In genomic region chr2:223560704-223561435, GRCh38 we compare ENCODE assay signal across 2 cellular contexts.
TF ChIP-seq lines count a peak whose summit lies in the region.

No MANE protein-coding gene starts in this region.

TF ChIP-seq in GM23338, 12 proteins besides CTCF, POLR2A, EP300 and RAD21 (continued from another document):
- TF ChIP-seq, protein P1, sequence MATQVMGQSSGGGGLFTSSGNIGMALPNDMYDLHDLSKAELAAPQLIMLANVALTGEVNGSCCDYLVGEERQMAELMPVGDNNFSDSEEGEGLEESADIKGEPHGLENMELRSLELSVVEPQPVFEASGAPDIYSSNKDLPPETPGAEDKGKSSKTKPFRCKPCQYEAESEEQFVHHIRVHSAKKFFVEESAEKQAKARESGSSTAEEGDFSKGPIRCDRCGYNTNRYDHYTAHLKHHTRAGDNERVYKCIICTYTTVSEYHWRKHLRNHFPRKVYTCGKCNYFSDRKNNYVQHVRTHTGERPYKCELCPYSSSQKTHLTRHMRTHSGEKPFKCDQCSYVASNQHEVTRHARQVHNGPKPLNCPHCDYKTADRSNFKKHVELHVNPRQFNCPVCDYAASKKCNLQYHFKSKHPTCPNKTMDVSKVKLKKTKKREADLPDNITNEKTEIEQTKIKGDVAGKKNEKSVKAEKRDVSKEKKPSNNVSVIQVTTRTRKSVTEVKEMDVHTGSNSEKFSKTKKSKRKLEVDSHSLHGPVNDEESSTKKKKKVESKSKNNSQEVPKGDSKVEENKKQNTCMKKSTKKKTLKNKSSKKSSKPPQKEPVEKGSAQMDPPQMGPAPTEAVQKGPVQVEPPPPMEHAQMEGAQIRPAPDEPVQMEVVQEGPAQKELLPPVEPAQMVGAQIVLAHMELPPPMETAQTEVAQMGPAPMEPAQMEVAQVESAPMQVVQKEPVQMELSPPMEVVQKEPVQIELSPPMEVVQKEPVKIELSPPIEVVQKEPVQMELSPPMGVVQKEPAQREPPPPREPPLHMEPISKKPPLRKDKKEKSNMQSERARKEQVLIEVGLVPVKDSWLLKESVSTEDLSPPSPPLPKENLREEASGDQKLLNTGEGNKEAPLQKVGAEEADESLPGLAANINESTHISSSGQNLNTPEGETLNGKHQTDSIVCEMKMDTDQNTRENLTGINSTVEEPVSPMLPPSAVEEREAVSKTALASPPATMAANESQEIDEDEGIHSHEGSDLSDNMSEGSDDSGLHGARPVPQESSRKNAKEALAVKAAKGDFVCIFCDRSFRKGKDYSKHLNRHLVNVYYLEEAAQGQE (IDR thresholded peaks at IDR 0.05; ENCODE audit: unreplicated experiment): no peak
- TF ChIP-seq, protein P2, sequence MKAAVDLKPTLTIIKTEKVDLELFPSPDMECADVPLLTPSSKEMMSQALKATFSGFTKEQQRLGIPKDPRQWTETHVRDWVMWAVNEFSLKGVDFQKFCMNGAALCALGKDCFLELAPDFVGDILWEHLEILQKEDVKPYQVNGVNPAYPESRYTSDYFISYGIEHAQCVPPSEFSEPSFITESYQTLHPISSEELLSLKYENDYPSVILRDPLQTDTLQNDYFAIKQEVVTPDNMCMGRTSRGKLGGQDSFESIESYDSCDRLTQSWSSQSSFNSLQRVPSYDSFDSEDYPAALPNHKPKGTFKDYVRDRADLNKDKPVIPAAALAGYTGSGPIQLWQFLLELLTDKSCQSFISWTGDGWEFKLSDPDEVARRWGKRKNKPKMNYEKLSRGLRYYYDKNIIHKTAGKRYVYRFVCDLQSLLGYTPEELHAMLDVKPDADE (IDR thresholded peaks at IDR 0.05): no peak
- TF ChIP-seq NANOG (IDR thresholded peaks at IDR 0.05; ENCODE audit: borderline replicate concordance) (no peak), ZNF462 (CRISPR knock-in tag; IDR thresholded peaks at IDR 0.05) (no peak), JUNB (IDR thresholded peaks at IDR 0.05; ENCODE audit: unreplicated experiment) (no peak), ZNF114 (CRISPR knock-in tag; IDR thresholded peaks at IDR 0.05) (no peak)

TF ChIP-seq in WTC11, 78 proteins besides CTCF, POLR2A, EP300 and RAD21 (continued from another document):
- TF ChIP-seq PRDM15 (CRISPR knock-in tag; IDR thresholded peaks at IDR 0.05) (no peak), ZNF317 (CRISPR knock-in tag; IDR thresholded peaks at IDR 0.05; ENCODE audit: borderline replicate concordance, low read depth) (no peak), EMX1 (CRISPR knock-in tag; IDR thresholded peaks at IDR 0.05) (no peak), FOXP1 (CRISPR knock-in tag; IDR thresholded peaks at IDR 0.05; ENCODE audit: borderline replicate concordance) (no peak), CREB1 (CRISPR knock-in tag; IDR thresholded peaks at IDR 0.05) (no peak), FOXK1 (CRISPR knock-in tag; IDR thresholded peaks at IDR 0.05) (no peak)
- TF ChIP-seq, protein P3, sequence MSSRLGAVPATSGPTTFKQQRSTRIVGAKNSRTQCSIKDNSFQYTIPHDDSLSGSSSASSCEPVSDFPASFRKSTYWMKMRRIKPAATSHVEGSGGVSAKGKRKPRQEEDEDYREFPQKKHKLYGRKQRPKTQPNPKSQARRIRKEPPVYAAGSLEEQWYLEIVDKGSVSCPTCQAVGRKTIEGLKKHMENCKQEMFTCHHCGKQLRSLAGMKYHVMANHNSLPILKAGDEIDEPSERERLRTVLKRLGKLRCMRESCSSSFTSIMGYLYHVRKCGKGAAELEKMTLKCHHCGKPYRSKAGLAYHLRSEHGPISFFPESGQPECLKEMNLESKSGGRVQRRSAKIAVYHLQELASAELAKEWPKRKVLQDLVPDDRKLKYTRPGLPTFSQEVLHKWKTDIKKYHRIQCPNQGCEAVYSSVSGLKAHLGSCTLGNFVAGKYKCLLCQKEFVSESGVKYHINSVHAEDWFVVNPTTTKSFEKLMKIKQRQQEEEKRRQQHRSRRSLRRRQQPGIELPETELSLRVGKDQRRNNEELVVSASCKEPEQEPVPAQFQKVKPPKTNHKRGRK (CRISPR knock-in tag; IDR thresholded peaks at IDR 0.05; ENCODE audit: borderline replicate concordance): no peak
